Comparison of ENCODE assay signal across 8 cellular contexts in genomic region chr12:89353188-89353822, GRCh38. TPM values are rescaled to one million over a fixed set of nuclear protein-coding genes. Genes with fewer than 3 reads are reported as not detected.
DNase-seq lines count a peak whose midpoint lies in the region; ATAC-seq, FAIRE-seq and TF ChIP-seq lines count a peak whose summit lies in the region.

No MANE protein-coding gene starts in this region.

- no peak for FAIRE-seq in pancreas (lab: Jason Lieb, UNC)

- DNase-seq in HT-29 (ENCODE audit: low spot score) (peak; percentile 82), SHP77 treated with DMSO at 0.1 percent for 48 hours (lab: John Stamatoyannopoulos, UW) (peak; percentile 70), amniotic epithelial cell (ENCODE audit: low read depth) (peak; percentile 56), left cardiac atrium (peak; percentile 78), pancreas (peak; percentile 83 to 92 (median 86)), middle frontal gyrus (ENCODE audit: extremely low spot score, low spot score) (no peak)

- TF ChIP-seq CTCF in pancreas (IDR thresholded peaks at IDR 0.05) = no peak

- ATAC-seq in left cardiac atrium = peak; percentile 64 to 71
- peak; percentile 59 to 74 (median 68) for ATAC-seq in pancreas
- no peak for ATAC-seq in HG02973 (IDR thresholded peaks at IDR 0.05; ENCODE audit: unreplicated experiment)

- 0% methylated on average over 32 to 49 of the region's 49 CpGs for WGBS in pancreas, 2 donors

- peak overlapping the region; percentile 98 to 100 (median 99) for H3K27ac ChIP-seq in pancreas

- H3K36me3 ChIP-seq in pancreas = no peaks in the 10 kb centered on the region

- intact Hi-C loops in left cardiac atrium (cut with DNase I) (loop anchor here (2.0 to 5.0 kb wide), 5 partner anchors 39 to 301 kb away; no protein-coding TSS in a partner anchor), pancreas (cut with DNase I) (loop anchor here in 1 of 3 donors (10.0 kb wide), 1 partner anchor 101 kb away; no protein-coding TSS in a partner anchor)

- H3K9me3 ChIP-seq in pancreas = no peaks in the 10 kb centered on the region

- H3K4me3 ChIP-seq in GM08714 (ENCODE audit: low read length) (peak overlapping the region; percentile 48; the same call in 1 of the 2 replicates), pancreas (peak overlapping the region; percentile 58 to 82 (median 72))

- H3K27me3 ChIP-seq in pancreas = no peaks in the 10 kb centered on the region

- H3K4me1 ChIP-seq in pancreas = peaks cover 10 to 29% (median 18%) of the 10 kb centered on the region in 3 donors

RNA-seq across cellular contexts. Expression of gene DUSP6, which starts 1.0 kb away (rescaled TPM):
- total RNA-seq in HT-29 (2014; rRNA removed; shearing (Covaris generic)) = 112 and 135 TPM in 2 replicates
- total RNA-seq in left cardiac atrium (10 to 100 TPM; 47.8 to 53.2 TPM), pancreas (10 to 100 TPM in 4 of 6 donors, 1 to 10 TPM in 2; 5.3 to 26.1 (median 15.3) TPM)
- 10 to 100 TPM in 1 of 2 donors, 1 to 10 TPM in 1; 7.0 to 13.1 TPM for polyA plus RNA-seq in pancreas
